9 cellular contexts compared by ENCODE assay signal in genomic region chr2:80326214-80326613, GRCh38. TPM values are rescaled to one million over a fixed set of nuclear protein-coding genes. Genes with fewer than 3 reads are reported as not detected.
DNase-seq lines count a peak whose midpoint lies in the region; ATAC-seq and TF ChIP-seq lines count a peak whose summit lies in the region.
"Had no signal": no experiment of that assay in that cellular context is flagged by ENCODE, and none has a peak within 500 bp of the region (broad histone marks: within the 10 kb centered on the region; RNA-seq: fewer than 3 reads in every experiment).

No MANE protein-coding gene starts in this region.

- H3K4me2 ChIP-seq in OCI-LY1 (ENCODE audit: low read length) = no peak overlapping the region

- no peaks in the 10 kb centered on the region for H3K9me2 ChIP-seq in OCI-LY1 (ENCODE audit: low read depth, low read length)

- H3K4me1 ChIP-seq in OCI-LY1 (ENCODE audit: insufficient read depth, low read length, severe bottlenecking) (no peaks in the 10 kb centered on the region), thyroid gland (peaks cover 0 to 4% of the 10 kb centered on the region in 2 donors), sigmoid colon (no peaks in the 10 kb centered on the region)

- TF ChIP-seq POLR2A in thyroid gland (IDR thresholded peaks at IDR 0.05) = no peak
- no peak for TF ChIP-seq POLR2A in sigmoid colon (IDR thresholded peaks at IDR 0.05)

- peak in 2 of 3 experiments; percentile 20 to 25 for DNase-seq in NCI-H1417 (lab: John Stamatoyannopoulos, UW)
- DNase-seq in NCI-H1417 treated with DMSO at 0.1 percent for 48 hours (lab: John Stamatoyannopoulos, UW) = no peak
- DNase-seq in foreskin fibroblast = peak; percentile 1 to 35
- DNase-seq in thyroid gland = peak; percentile 8 to 13
- DNase-seq in stimulated activated CD4-positive, alpha-beta T cell treated with anti-CD3 and anti-CD28 coated beads, Interleukin-4, amount 100 ng/mL, for 1 hour = no peak
- DNase-seq in sigmoid colon = no peak

- H3K36me3 ChIP-seq in OCI-LY1 (ENCODE audit: insufficient read depth, low read length) = no peaks in the 10 kb centered on the region
- no peaks in the 10 kb centered on the region for H3K36me3 ChIP-seq in thyroid gland
- no peaks in the 10 kb centered on the region for H3K36me3 ChIP-seq in sigmoid colon

- no peak overlapping the region for H2AFZ ChIP-seq in OCI-LY1 (ENCODE audit: low read length)

- H3K4me3 ChIP-seq in OCI-LY1 (ENCODE audit: low read depth, low read length, poor library complexity, severe bottlenecking) (no peak overlapping the region), foreskin fibroblast (ENCODE audit: low read depth in 1 of 2, low read length in 2 of 2) (no peak overlapping the region), thyroid gland (replicated peaks in 1 of 3) (no peak overlapping the region), sigmoid colon (no peak overlapping the region)

- no peaks in the 10 kb centered on the region for H4K20me1 ChIP-seq in OCI-LY1 (ENCODE audit: insufficient read depth, low read length)

- no peaks in the 10 kb centered on the region for H3K79me2 ChIP-seq in OCI-LY1 (ENCODE audit: insufficient read depth, low read length)

- H3K9ac ChIP-seq in OCI-LY1 (ENCODE audit: low read length) = no peak overlapping the region

- H3F3A ChIP-seq in OCI-LY1 (ENCODE audit: insufficient read depth, low read length) = no peaks in the 10 kb centered on the region

- no peak for ATAC-seq in esophagus mucosa

- H3K27me3 ChIP-seq in OCI-LY1 (ENCODE audit: insufficient read depth, low read length) (no peaks in the 10 kb centered on the region), thyroid gland (no peaks in the 10 kb centered on the region), sigmoid colon (peaks cover 0 to 7% (median 0%) of the 10 kb centered on the region in 3 donors)

- H3K27ac ChIP-seq in OCI-LY1 (ENCODE audit: low read depth, low read length, poor library complexity, severe bottlenecking) (no peak overlapping the region), thyroid gland (no peak overlapping the region), sigmoid colon (no peak overlapping the region)

- TF ChIP-seq CTCF in OCI-LY1 (IDR thresholded peaks at IDR 0.05; ENCODE audit: low read length) (peak; percentile 58; the same call in 1 of the 2 replicates), foreskin fibroblast (IDR thresholded peaks at IDR 0.05; ENCODE audit: low read depth, low read length) (peak; percentile 29), thyroid gland (IDR thresholded peaks at IDR 0.05) (peak in 4 of 6 experiments; percentile 26 to 66 (median 53)), sigmoid colon (IDR thresholded peaks at IDR 0.05) (peak in 2 of 4 experiments; percentile 10 to 27)

- TF ChIP-seq EP300 in sigmoid colon (IDR thresholded peaks at IDR 0.05) = no peak

- H3K9me3 ChIP-seq in OCI-LY1 (ENCODE audit: low read length) (no peaks in the 10 kb centered on the region), thyroid gland (no peaks in the 10 kb centered on the region), sigmoid colon (no peaks in the 10 kb centered on the region)

- intact Hi-C loops in thyroid gland (cut with DNase I) = loop anchor here (5.0 kb wide), 1 partner anchor 176 kb away; no protein-coding TSS in a partner anchor
- intact Hi-C loops in sigmoid colon (cut with DNase I) = no loop called here

RNA-seq across cellular contexts. Expression of gene LRRTM1, which starts 21.7 kb away (rescaled TPM):
- total RNA-seq in thyroid gland (1 to 10 TPM in 2 of 4 donors, not detected in 2; 1.2 to 1.5 TPM), sigmoid colon (1 to 10 TPM in 3 of 4 donors, under 1 TPM in 1; 0.49 to 3.0 (median 1.8) TPM), esophagus mucosa (not detected)
- under 1 TPM in 1 of 3 donors, not detected in 2; 0.76 TPM for polyA plus RNA-seq in sigmoid colon
- total RNA-seq: endothelial cell of umbilical vein had no signal
- polyA plus RNA-seq: endothelial cell of umbilical vein had no signal

Comparison
In these comparisons a context has a peak if more than half of its experiments do, and no peak if none do; other contexts are left out.
1. DNase-seq: peak in NCI-H1417 (2 of 3), foreskin fibroblast (2 of 2) and thyroid gland (2 of 2); none in NCI-H1417 treated with DMSO at 0.1 percent for 48 hours (single experiment), stimulated activated CD4-positive, alpha-beta T cell treated with anti-CD3 and anti-CD28 coated beads, Interleukin-4, amount 100 ng/mL, for 1 hour (single experiment) and sigmoid colon (single experiment).